In genomic region chr5:67118050-67118620, GRCh38 we compare ENCODE assay signal across 10 cellular contexts.
"Had no signal": no experiment of that assay in that cellular context is flagged by ENCODE, and none has a peak within 500 bp of the region (broad histone marks: within the 10 kb centered on the region; RNA-seq: fewer than 3 reads in every experiment).

No MANE protein-coding gene starts in this region.

- H3K4me3 ChIP-seq: pancreas, sigmoid colon, upper lobe of left lung had no signal

- H3K4me1 ChIP-seq: pancreas, sigmoid colon, upper lobe of left lung had no signal

- H3K9me3 ChIP-seq: pancreas, sigmoid colon, upper lobe of left lung had no signal

- H3K27me3 ChIP-seq: pancreas, sigmoid colon, upper lobe of left lung had no signal

- H3K9me3 Mint-ChIP-seq: activated naive CD4-positive, alpha-beta T cell treated with anti-CD3 and anti-CD28 coated beads, Interleukin-2, amount 10 ng/mL, durations not matched to agents 7 days and 5 days; neural crest cell; stimulated activated naive CD8-positive, alpha-beta T cell treated with anti-CD3 and anti-CD28 coated beads, Interleukin-15, amount 100 ng/mL, for 72 hours had no signal

- H3K4me3 Mint-ChIP-seq: activated naive CD4-positive, alpha-beta T cell treated with anti-CD3 and anti-CD28 coated beads, Interleukin-2, amount 10 ng/mL, durations not matched to agents 7 days and 5 days; neural crest cell; stimulated activated naive CD8-positive, alpha-beta T cell treated with anti-CD3 and anti-CD28 coated beads, Interleukin-15, amount 100 ng/mL, for 72 hours had no signal

- H3K4me1 Mint-ChIP-seq: activated naive CD4-positive, alpha-beta T cell treated with anti-CD3 and anti-CD28 coated beads, Interleukin-2, amount 10 ng/mL, durations not matched to agents 7 days and 5 days; stimulated activated naive CD8-positive, alpha-beta T cell treated with anti-CD3 and anti-CD28 coated beads, Interleukin-15, amount 100 ng/mL, for 72 hours had no signal

- H3K27ac Mint-ChIP-seq: activated naive CD4-positive, alpha-beta T cell treated with anti-CD3 and anti-CD28 coated beads, Interleukin-2, amount 10 ng/mL, durations not matched to agents 7 days and 5 days had no signal

- H3K27ac ChIP-seq: pancreas, sigmoid colon, upper lobe of left lung had no signal

- DNase-seq: activated CD4-positive, alpha-beta T cell treated with anti-CD3 and anti-CD28 coated beads, Interleukin-2, amount 50 U/mL, for 4 hours; activated naive CD4-positive, alpha-beta T cell treated with anti-CD3 and anti-CD28 coated beads, Interleukin-2, amount 10 ng/mL, durations not matched to agents 7 days and 5 days; activated T-cell treated with anti-CD3 and anti-CD28 coated beads, Interleukin-2, amount 50 U/mL, for 1 hour; pancreas; sigmoid colon; stimulated activated CD4-positive, alpha-beta T cell treated with anti-CD3 and anti-CD28 coated beads, Interleukin-1b, Interleukin-23, amount 100 ng/mL, for 48 hours; stimulated activated naive CD8-positive, alpha-beta T cell treated with anti-CD3 and anti-CD28 coated beads, Interleukin-15, amount 100 ng/mL, for 72 hours; T-helper 2 cell; upper lobe of left lung had no signal

- H3K27me3 Mint-ChIP-seq: activated naive CD4-positive, alpha-beta T cell treated with anti-CD3 and anti-CD28 coated beads, Interleukin-2, amount 10 ng/mL, durations not matched to agents 7 days and 5 days; stimulated activated naive CD8-positive, alpha-beta T cell treated with anti-CD3 and anti-CD28 coated beads, Interleukin-15, amount 100 ng/mL, for 72 hours had no signal
